ENCODE assay signal across 25 cellular contexts in genomic region chr10:78513986-78514385, GRCh38.
DNase-seq lines count a peak whose midpoint lies in the region; TF ChIP-seq lines count a peak whose summit lies in the region.
"Had no signal": no experiment of that assay in that cellular context is flagged by ENCODE, and none has a peak within 500 bp of the region (broad histone marks: within the 10 kb centered on the region; RNA-seq: fewer than 3 reads in every experiment).

No MANE protein-coding gene starts in this region.

- 100% methylated on average over 2 of the region's 3 CpGs for WGBS in esophagus muscularis mucosa

- H3K4me3 Mint-ChIP-seq in activated CD4-positive, alpha-beta T cell treated with anti-CD3 and anti-CD28 coated beads, Interleukin-2, amount 10 ng/mL, durations not matched to agents 24 days and 14 days: no peak overlapping the region
- H3K4me3 Mint-ChIP-seq in nephron: no peak overlapping the region
- H3K4me3 Mint-ChIP-seq: CD4-positive, alpha-beta memory T cell; GM23338 had no signal

- no peak overlapping the region for H3K27ac Mint-ChIP-seq in activated CD4-positive, alpha-beta T cell treated with anti-CD3 and anti-CD28 coated beads, Interleukin-2, amount 10 ng/mL, durations not matched to agents 24 days and 14 days
- peak overlapping the region in 2 of 3 experiments; percentile 76 to 82 for H3K27ac Mint-ChIP-seq in nephron
- H3K27ac Mint-ChIP-seq: CD4-positive, alpha-beta memory T cell; GM23338 had no signal

- peak; percentile 43 for DNase-seq in activated CD4-positive, alpha-beta T cell treated with anti-CD3 and anti-CD28 coated beads, Interleukin-2, amount 10 ng/mL, durations not matched to agents 24 days and 14 days
- no peak for DNase-seq in activated CD4-positive, alpha-beta T cell treated with anti-CD3 and anti-CD28 coated beads, Interleukin-2, amount 50 U/mL, for 1 hour
- DNase-seq in esophagus muscularis mucosa (ENCODE audit: extremely low spot score): peak; percentile 77
- DNase-seq in vagina (ENCODE audit: extremely low spot score in 2 of 2): peak in 1 of 2 donors; percentile 81
- DNase-seq in SJCRH30: no peak
- no peak for DNase-seq in NCI-H1092 (lab: John Stamatoyannopoulos, UW)
- no peak for DNase-seq in NCI-H187 (lab: John Stamatoyannopoulos, UW)
- DNase-seq: ACHN; CD4-positive, alpha-beta memory T cell; MG63; NCI-H1048; NCI-H146; NCI-H2029 treated with DMSO at 0.1 percent for 48 hours; NCI-H2171; NCI-H345; NCI-H524; NK-92 treated with Interleukin-12 subunit alpha and Interleukin-12 subunit beta, amount 100 ng/mL, for 24 hours; SHP77 treated with DMSO at 0.1 percent for 48 hours had no signal

- intact Hi-C loops in activated CD4-positive, alpha-beta T cell treated with anti-CD3 and anti-CD28 coated beads, Interleukin-2, amount 10 ng/mL, durations not matched to agents 24 days and 14 days (cut with micrococcal nuclease): no loop called here
- intact Hi-C loops in esophagus muscularis mucosa (cut with DNase I) (loop anchor here (10.0 kb wide), 1 partner anchor 299 kb away; no protein-coding TSS in a partner anchor), vagina (cut with DNase I) (no loop called here)

- no peaks in the 10 kb centered on the region for H3K9me3 Mint-ChIP-seq in activated CD4-positive, alpha-beta T cell treated with anti-CD3 and anti-CD28 coated beads, Interleukin-2, amount 10 ng/mL, durations not matched to agents 24 days and 14 days
- H3K9me3 Mint-ChIP-seq in nephron: no peaks in the 10 kb centered on the region
- H3K9me3 Mint-ChIP-seq: CD4-positive, alpha-beta memory T cell; GM23338 had no signal

- H3K4me1 Mint-ChIP-seq in activated CD4-positive, alpha-beta T cell treated with anti-CD3 and anti-CD28 coated beads, Interleukin-2, amount 10 ng/mL, durations not matched to agents 24 days and 14 days: no peaks in the 10 kb centered on the region
- H3K4me1 Mint-ChIP-seq in nephron: peaks cover 62% of the 10 kb centered on the region
- H3K4me1 Mint-ChIP-seq: CD4-positive, alpha-beta memory T cell; GM23338 had no signal

- H3K27ac ChIP-seq in esophagus muscularis mucosa (replicated peaks in 1 of 4) (peak overlapping the region in 3 of 4 donors; percentile 78 to 81 (median 80)), vagina (peak overlapping the region; percentile 79), SJCRH30 (no peak overlapping the region)
- H3K27ac ChIP-seq: 22Rv1, BLaER1, RWPE1 had no signal

- TF ChIP-seq POLR2A in esophagus muscularis mucosa (IDR thresholded peaks at IDR 0.05; ENCODE audit: low read depth): no peak
- no peak for TF ChIP-seq POLR2A in vagina (IDR thresholded peaks at IDR 0.05)

- TF ChIP-seq CTCF in esophagus muscularis mucosa (IDR thresholded peaks at IDR 0.05): no peak
- TF ChIP-seq CTCF in nephron (IDR thresholded peaks at IDR 0.05; ENCODE audit: unreplicated experiment in 3 of 3): no peak
- TF ChIP-seq CTCF in vagina (IDR thresholded peaks at IDR 0.05): no peak

- H3K9me3 ChIP-seq in esophagus muscularis mucosa (no peaks in the 10 kb centered on the region), vagina (no peaks in the 10 kb centered on the region), SJCRH30 (replicated peaks) (no peaks in the 10 kb centered on the region)
- H3K9me3 ChIP-seq: BLaER1, HAP-1, MG63 had no signal

- H3K4me3 ChIP-seq in esophagus muscularis mucosa (no peak overlapping the region), vagina (no peak overlapping the region), SJCRH30 (no peak overlapping the region)
- H3K4me3 ChIP-seq: BLaER1, GM23338, HAP-1, K562, MG63 had no signal

- no peaks in the 10 kb centered on the region for H3K36me3 Mint-ChIP-seq in activated CD4-positive, alpha-beta T cell treated with anti-CD3 and anti-CD28 coated beads, Interleukin-2, amount 10 ng/mL, durations not matched to agents 24 days and 14 days (ENCODE audit: low read depth)
- no peaks in the 10 kb centered on the region for H3K36me3 Mint-ChIP-seq in nephron (ENCODE audit: low read depth)
- H3K36me3 Mint-ChIP-seq: CD4-positive, alpha-beta memory T cell had no signal

- no peak for TF ChIP-seq EP300 in esophagus muscularis mucosa (IDR thresholded peaks at IDR 0.05)

- H3K4me1 ChIP-seq in esophagus muscularis mucosa (peaks cover 6 to 86% (median 80%) of the 10 kb centered on the region in 4 donors), vagina (peaks cover 70% of the 10 kb centered on the region), SJCRH30 (no peaks in the 10 kb centered on the region)
- H3K4me1 ChIP-seq: BLaER1, HAP-1 had no signal

- H3K27me3 Mint-ChIP-seq in activated CD4-positive, alpha-beta T cell treated with anti-CD3 and anti-CD28 coated beads, Interleukin-2, amount 10 ng/mL, durations not matched to agents 24 days and 14 days: no peaks in the 10 kb centered on the region
- H3K27me3 Mint-ChIP-seq in nephron (ENCODE audit: low read depth): peaks cover 5% of the 10 kb centered on the region

- H3K36me3 ChIP-seq in esophagus muscularis mucosa: no peaks in the 10 kb centered on the region
- no peaks in the 10 kb centered on the region for H3K36me3 ChIP-seq in vagina
- H3K36me3 ChIP-seq in SJCRH30: no peaks in the 10 kb centered on the region
- H3K36me3 ChIP-seq: BLaER1, HAP-1, MG63 had no signal

- H3K27me3 ChIP-seq in esophagus muscularis mucosa: no peaks in the 10 kb centered on the region
- H3K27me3 ChIP-seq in vagina: no peaks in the 10 kb centered on the region
- no peaks in the 10 kb centered on the region for H3K27me3 ChIP-seq in SJCRH30
- H3K27me3 ChIP-seq: BLaER1, MG63 had no signal

Comparison
In these comparisons a context has a peak if more than half of its experiments do, and no peak if none do; other contexts are left out.
1. DNase-seq: peak in activated CD4-positive, alpha-beta T cell treated with anti-CD3 and anti-CD28 coated beads, Interleukin-2, amount 10 ng/mL, durations not matched to agents 24 days and 14 days (single experiment) and esophagus muscularis mucosa (single experiment); none in activated CD4-positive, alpha-beta T cell treated with anti-CD3 and anti-CD28 coated beads, Interleukin-2, amount 50 U/mL, for 1 hour (single experiment), SJCRH30 (0 of 2), NCI-H1092 (single experiment) and NCI-H187 (0 of 2).